In the genomic region with DNA sequence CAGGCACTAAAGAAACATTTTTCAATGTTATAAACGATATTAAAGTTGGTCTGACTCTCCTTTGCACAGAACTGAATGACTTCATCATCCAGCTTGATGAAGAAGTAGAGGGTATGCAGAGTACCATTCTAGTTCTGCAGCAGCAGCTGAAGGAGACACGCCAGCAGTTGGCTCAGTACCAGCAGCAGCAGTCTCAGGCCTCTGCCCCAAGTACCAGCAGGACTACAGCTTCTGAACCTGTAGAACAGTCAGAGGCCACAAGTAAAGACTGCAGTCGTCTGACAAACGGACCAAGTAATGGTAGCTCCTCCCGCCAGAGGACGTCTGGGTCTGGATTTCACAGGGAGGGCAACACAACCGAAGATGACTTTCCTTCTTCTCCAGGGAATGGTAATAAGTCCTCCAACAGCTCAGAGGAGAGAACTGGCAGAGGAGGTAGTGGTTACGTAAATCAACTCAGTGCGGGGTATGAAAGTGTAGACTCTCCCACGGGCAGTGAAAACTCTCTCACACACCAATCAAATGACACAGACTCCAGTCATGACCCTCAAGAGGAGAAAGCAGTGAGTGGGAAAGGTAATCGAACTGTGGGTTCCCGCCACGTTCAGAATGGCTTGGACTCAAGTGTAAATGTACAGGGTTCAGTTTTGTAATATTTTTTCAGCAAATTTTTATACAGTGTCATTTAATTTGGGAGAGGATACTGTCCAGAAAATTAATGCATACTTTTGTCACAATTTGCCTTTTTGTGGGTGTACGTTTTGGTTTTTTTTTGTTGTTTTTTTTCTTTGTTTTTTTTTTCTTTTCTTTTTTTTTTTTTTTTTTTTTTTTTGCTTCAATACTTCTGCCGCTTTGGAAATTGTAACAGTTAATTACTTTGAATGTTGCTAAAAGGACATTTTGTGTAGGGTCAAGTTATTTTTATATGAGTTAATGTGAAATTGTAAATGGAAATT, we compare ENCODE assay signal across 10 cellular contexts. TPM values are rescaled to one million over a fixed set of nuclear protein-coding genes. Genes with fewer than 3 reads are reported as not detected.
DNase-seq lines count a peak whose midpoint lies in the region; FAIRE-seq and TF ChIP-seq lines count a peak whose summit lies in the region.
"Had no signal": no experiment of that assay in that cellular context is flagged by ENCODE, and none has a peak within 500 bp of the region (broad histone marks: within the 10 kb centered on the region; RNA-seq: fewer than 3 reads in every experiment).

No MANE protein-coding gene starts in this region.

- peaks cover 60% of the 10 kb centered on the region for H3K36me3 ChIP-seq in BE2C

- FAIRE-seq in G401.6 (lab: Jason Lieb, UNC) = peak; percentile 58

- DNase-seq in Ammon's horn (ENCODE audit: low spot score) (peak; percentile 35), astrocyte of the hippocampus (ENCODE audit: low read depth, low spot score) (peak; percentile 32), myocyte (ENCODE audit: low read depth) (peak; percentile 50), islet precursor cell (no peak), NCI-H2081 treated with DMSO at 0.1 percent for 48 hours (lab: John Stamatoyannopoulos, UW) (no peak), NCI-H226 (no peak), BE2C (no peak)
- DNase-seq: NCI-H1048, NCI-H524 treated with DMSO at 0.1 percent for 48 hours had no signal

- H3K4me1 ChIP-seq in BE2C = no peaks in the 10 kb centered on the region

- H3K4me3 ChIP-seq in BE2C (ENCODE audit: low read depth, low read length) = no peak overlapping the region

- H3K27me3 ChIP-seq in BE2C = no peaks in the 10 kb centered on the region

- no peak for TF ChIP-seq CTCF in BE2C (IDR thresholded peaks at IDR 0.05; ENCODE audit: low read depth, low read length)

- no peaks in the 10 kb centered on the region for H3K9me3 ChIP-seq in BE2C

RNA-seq across cellular contexts. Expression of a gene that starts 6.6 kb away (rescaled TPM):
- total RNA-seq in myocyte = 13.9 and 27.0 TPM in 2 replicates
- polyA plus RNA-seq in myocyte (2012) = 35.2 TPM
- 12.2 TPM for polyA plus RNA-seq in BE2C (2012; ENCODE audit: insufficient read depth, insufficient read length, low read depth)

RNA-seq across cellular contexts. Expression of a gene that starts 27.9 kb away (rescaled TPM):
- total RNA-seq in myocyte = 64.8 and 68.4 TPM in 2 replicates
- 38.6 TPM for polyA plus RNA-seq in myocyte (2012)
- 96.2 TPM for polyA plus RNA-seq in BE2C (2012; ENCODE audit: insufficient read depth, insufficient read length, low read depth)

RNA-seq across cellular contexts. Expression of a gene that starts 34.2 kb away (rescaled TPM):
- 224 and 282 TPM in 2 replicates for total RNA-seq in myocyte
- 157 TPM for polyA plus RNA-seq in myocyte (2012)
- 463 TPM for polyA plus RNA-seq in BE2C (2012; ENCODE audit: insufficient read depth, insufficient read length, low read depth)

RNA-seq across cellular contexts. Expression of a gene that starts 35.0 kb away (rescaled TPM):
- total RNA-seq in myocyte = 78.3 and 106 TPM in 2 replicates
- 79.4 TPM for polyA plus RNA-seq in myocyte (2012)
- polyA plus RNA-seq in BE2C (2012; ENCODE audit: insufficient read depth, insufficient read length, low read depth) = 128 TPM

RNA-seq across cellular contexts. Expression of a gene that starts 44.8 kb away (rescaled TPM):
- not detected in 2 replicates for total RNA-seq in myocyte
- polyA plus RNA-seq in myocyte (2012) = not detected
- polyA plus RNA-seq in BE2C (2012; ENCODE audit: insufficient read depth, insufficient read length, low read depth) = 0.40 TPM

Comparison
In these comparisons a context has a peak if more than half of its experiments do, and no peak if none do; other contexts are left out.
1. DNase-seq: peak in Ammon's horn (single experiment), astrocyte of the hippocampus (single experiment) and myocyte (single experiment); none in islet precursor cell (single experiment), NCI-H2081 treated with DMSO at 0.1 percent for 48 hours (single experiment), NCI-H226 (single experiment) and BE2C (single experiment).